ENCODE assay signal across 16 cellular contexts in the genomic region with DNA sequence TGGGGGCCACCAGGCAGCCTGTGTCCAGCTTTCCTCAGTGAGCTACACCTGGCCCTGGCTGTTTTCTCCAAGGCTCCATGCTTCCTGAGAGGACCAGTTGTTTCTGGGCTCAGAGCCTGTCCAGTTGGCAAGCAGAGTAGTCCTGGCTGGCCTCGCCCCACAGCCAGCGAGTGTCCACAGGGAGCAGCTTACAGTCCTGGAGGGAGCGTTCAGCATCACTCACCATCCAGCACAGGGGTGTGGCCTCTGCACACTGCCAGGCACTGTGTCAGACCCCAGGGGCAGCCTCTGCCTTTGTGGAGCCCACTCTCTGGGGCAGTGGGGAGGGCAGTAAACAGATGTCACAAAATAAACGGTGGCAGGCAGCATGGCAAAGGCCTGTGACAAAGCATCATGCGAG. TPM values are rescaled to one million over a fixed set of nuclear protein-coding genes. Genes with fewer than 3 reads are reported as not detected.
A peak's percentile ranks its signal among the peaks of the same experiment; 100 is the strongest.
DNase-seq lines count a peak whose midpoint lies in the region; ATAC-seq and TF ChIP-seq lines count a peak whose summit lies in the region.
"Had no signal": no experiment of that assay in that cellular context is flagged by ENCODE, and none has a peak within 500 bp of the region (broad histone marks: within the 10 kb centered on the region; RNA-seq: fewer than 3 reads in every experiment).

No MANE protein-coding gene starts in this region.

- H3K36me3 Mint-ChIP-seq in Caco-2 (ENCODE audit: insufficient read depth, unreplicated experiment): no peaks in the 10 kb centered on the region

- H3K9me3 ChIP-seq in heart left ventricle (no peaks in the 10 kb centered on the region), upper lobe of right lung (no peaks in the 10 kb centered on the region), Caco-2 (no peaks in the 10 kb centered on the region), mucosa of descending colon (no peaks in the 10 kb centered on the region)
- H3K9me3 ChIP-seq: BE2C had no signal

- intact Hi-C loops in heart left ventricle (cut with DNase I): no loop called here
- intact Hi-C loops in upper lobe of right lung (cut with DNase I): no loop called here
- intact Hi-C loops in Caco-2 (cut with micrococcal nuclease; ENCODE audit: unreplicated experiment): no loop called here
- intact Hi-C loops in mucosa of descending colon (cut with DNase I, micrococcal nuclease): no loop called here

- POLR2A ChIA-PET in Caco-2 (lab: Charles Lee): no interaction called here

- TF ChIP-seq CTCF in heart left ventricle (IDR thresholded peaks at IDR 0.05): no peak
- no peak for TF ChIP-seq CTCF in upper lobe of right lung (IDR thresholded peaks at IDR 0.05)
- no peak for TF ChIP-seq CTCF in Caco-2 (IDR thresholded peaks at IDR 0.05; ENCODE audit: insufficient read depth in 1 of 2, low read depth in 1 of 2, low read length in 1 of 2, severe bottlenecking in 1 of 2, unreplicated experiment in 1 of 2)
- no peak for TF ChIP-seq CTCF in mucosa of descending colon (IDR thresholded peaks at IDR 0.05)

- TF ChIP-seq POLR2A in heart left ventricle (IDR thresholded peaks at IDR 0.05): no peak

- H3K27ac Mint-ChIP-seq in Caco-2 (ENCODE audit: unreplicated experiment): no peak overlapping the region
- H3K27ac Mint-ChIP-seq: CD4-positive, alpha-beta T cell had no signal

- H3K27ac ChIP-seq in heart left ventricle (no peak overlapping the region), upper lobe of right lung (no peak overlapping the region)
- H3K27ac ChIP-seq: GM23248 had no signal

- no peak overlapping the region for H3K4me3 Mint-ChIP-seq in Caco-2 (ENCODE audit: unreplicated experiment)
- H3K4me3 Mint-ChIP-seq: CD4-positive, alpha-beta T cell had no signal

- H3K27me3 Mint-ChIP-seq in Caco-2 (ENCODE audit: insufficient read depth, unreplicated experiment): peaks cover 7% of the 10 kb centered on the region

- H3K4me1 ChIP-seq in heart left ventricle (no peaks in the 10 kb centered on the region), upper lobe of right lung (no peaks in the 10 kb centered on the region), Caco-2 (no peaks in the 10 kb centered on the region), mucosa of descending colon (ENCODE audit: low read depth) (no peaks in the 10 kb centered on the region)
- H3K4me1 ChIP-seq: BE2C had no signal

- BruUV-seq in Caco-2 (replicated peaks; lab: Mats Ljungman, UMichigan): no TSS peak

- ATAC-seq in esophagus mucosa (peak; percentile 26), heart left ventricle (peak in 3 of 4 donors; percentile 28 to 80 (median 69)), upper lobe of right lung (peak; percentile 22), mucosa of descending colon (no peak)
- ATAC-seq: PC-3 had no signal

- no peaks in the 10 kb centered on the region for H3K4me1 Mint-ChIP-seq in Caco-2 (ENCODE audit: low read depth, unreplicated experiment)

- 70 to 80% (median 77%) methylated on average over 2 to 5 of the region's 5 CpGs for WGBS in heart left ventricle, 4 donors

- DNase-seq in heart left ventricle (peak in 1 of 5 donors; percentile 63), mesenteric fat pad (ENCODE audit: low spot score) (peak; percentile 82), upper lobe of right lung (no peak), Caco-2 (no peak), OCI-M1 (lab: John Stamatoyannopoulos, UW) (no peak), mucosa of descending colon (no peak)
- DNase-seq: BE2C; CD4-positive, alpha-beta T cell; DMS79 treated with DMSO at 0.1 percent for 48 hours; GM23248; HCEC 1CT; NCI-H187; NCI-H446; NCI-H69; PC-3 had no signal

- H3K27me3 ChIP-seq in heart left ventricle (no peaks in the 10 kb centered on the region), upper lobe of right lung (no peaks in the 10 kb centered on the region), Caco-2 (replicated peaks; ENCODE audit: control insufficient read depth, insufficient read depth, low read length) (no peaks in the 10 kb centered on the region)
- H3K27me3 ChIP-seq: BE2C had no signal

- CTCF ChIA-PET in Caco-2 (lab: Charles Lee): interaction anchor here (0.6 kb wide), 1 partner anchor 9 kb away, joined by 3 read pairs; no protein-coding TSS in a partner anchor

- no peaks in the 10 kb centered on the region for H3K9me3 Mint-ChIP-seq in Caco-2 (ENCODE audit: unreplicated experiment)
- H3K9me3 Mint-ChIP-seq: CD4-positive, alpha-beta T cell had no signal

- H3K36me3 ChIP-seq in heart left ventricle: peaks cover 0 to 52% (median 16%) of the 10 kb centered on the region in 9 donors
- peaks cover 32% of the 10 kb centered on the region for H3K36me3 ChIP-seq in upper lobe of right lung
- no peaks in the 10 kb centered on the region for H3K36me3 ChIP-seq in Caco-2 (ENCODE audit: control insufficient read depth, insufficient read depth, low read length)
- H3K36me3 ChIP-seq in mucosa of descending colon (ENCODE audit: low read depth): no peaks in the 10 kb centered on the region
- H3K36me3 ChIP-seq: BE2C had no signal

- no peak overlapping the region for H3K4me3 ChIP-seq in heart left ventricle
- no peak overlapping the region for H3K4me3 ChIP-seq in upper lobe of right lung
- no peak overlapping the region for H3K4me3 ChIP-seq in Caco-2 (ENCODE audit: low read depth, low read length)
- H3K4me3 ChIP-seq in mucosa of descending colon: no peak overlapping the region
- H3K4me3 ChIP-seq: GM23248 had no signal

RNA-seq across cellular contexts. Expression of gene EVC, which starts 23.8 kb away (rescaled TPM):
- total RNA-seq in esophagus mucosa (5.8 TPM), heart left ventricle (10 to 100 TPM in 1 of 9 donors, 1 to 10 TPM in 8; 3.1 to 11.3 (median 4.2) TPM), mesenteric fat pad (16.6 TPM), upper lobe of right lung (27.6 TPM), Caco-2 (2022) (not detected in 2 replicates), mucosa of descending colon (10 to 100 TPM in 1 of 3 donors, 1 to 10 TPM in 2; 1.9 to 24.2 (median 4.6) TPM)
- polyA plus RNA-seq in heart left ventricle: 1 to 10 TPM; 2.4 to 2.6 TPM

RNA-seq across cellular contexts. Expression of gene EVC2, which starts 26.5 kb away (rescaled TPM):
- total RNA-seq in esophagus mucosa (1.8 TPM), heart left ventricle (1 to 10 TPM in 4 of 9 donors, under 1 TPM in 5; 0.46 to 3.1 (median 0.99) TPM), mesenteric fat pad (4.0 TPM), upper lobe of right lung (6.3 TPM), Caco-2 (2022) (not detected in 2 replicates), mucosa of descending colon (1 to 10 TPM in 2 of 3 donors, under 1 TPM in 1; 0.64 to 6.5 (median 1.1) TPM)
- polyA plus RNA-seq in heart left ventricle: under 1 TPM; 0.89 to 0.95 TPM
